In genomic region chr5:131488463-131488862, GRCh38 we compare ENCODE assay signal across 8 cellular contexts.
DNase-seq lines count a peak whose midpoint lies in the region; ATAC-seq and TF ChIP-seq lines count a peak whose summit lies in the region.

No MANE protein-coding gene starts in this region.

- H3K4me1 ChIP-seq in A673 (ENCODE audit: insufficient read depth, low read length, poor library complexity, severe bottlenecking) = no peaks in the 10 kb centered on the region

- DNase-seq in NOMO-1 treated with DMSO at 0.1 percent for 48 hours (lab: John Stamatoyannopoulos, UW; ENCODE audit: unreplicated experiment) (peak; percentile 80), naive B cell (peak; percentile 10), HK-2 (ENCODE audit: unreplicated experiment) (no peak), mesenteric fat pad (ENCODE audit: low spot score) (no peak), A673 (ENCODE audit: low spot score) (no peak)
- DNase-seq in NK-92 treated with Interleukin-12 subunit alpha and Interleukin-12 subunit beta, amount 100 ng/mL, for 24 hours (lab: John Stamatoyannopoulos, UW) = no peak

- H3K27ac ChIP-seq in A673 (ENCODE audit: low read depth, low read length, poor library complexity, severe bottlenecking) = no peak overlapping the region

- CTCF ChIA-PET in A673 (lab: Charles Lee) = no interaction called here

- no peaks in the 10 kb centered on the region for H3K27me3 Mint-ChIP-seq in naive B cell

- peaks cover 4 to 9% (median 9%) of the 10 kb centered on the region in 3 donors for H3K4me1 Mint-ChIP-seq in naive B cell

- POLR2A ChIA-PET in A673 (lab: Charles Lee; ENCODE audit: low non-redundant PET) = no interaction called here

- BruUV-seq in A673 (replicated peaks; lab: Mats Ljungman, UMichigan) = no TSS peak

- peaks cover 17% of the 10 kb centered on the region for H3K36me3 ChIP-seq in A673 (ENCODE audit: insufficient read depth, low read length, poor library complexity, severe bottlenecking)

- peaks cover 0 to 4% (median 0%) of the 10 kb centered on the region in 7 donors for H3K9me3 Mint-ChIP-seq in naive B cell

- peak overlapping the region in 4 of 6 donors; percentile 44 to 92 (median 68) for H3K27ac Mint-ChIP-seq in naive B cell

- H3K27me3 ChIP-seq in A673 (replicated peaks; ENCODE audit: insufficient read depth, low read depth, low read length, poor library complexity) = no peaks in the 10 kb centered on the region

- peak; percentile 93 for ATAC-seq in GM18867 (IDR thresholded peaks at IDR 0.05; ENCODE audit: unreplicated experiment)
- peak; percentile 85 for ATAC-seq in HG02623 (IDR thresholded peaks at IDR 0.05; ENCODE audit: unreplicated experiment)
- ATAC-seq in naive B cell (ENCODE audit: low read depth in 2 of 2) = peak; percentile 40 to 56

- peak overlapping the region in 1 of 8 donors; percentile 5 for H3K4me3 Mint-ChIP-seq in naive B cell

- no peak overlapping the region for H3K4me3 ChIP-seq in A673 (ENCODE audit: low read depth, low read length, poor library complexity, severe bottlenecking)

- H3K36me3 Mint-ChIP-seq in naive B cell = peaks cover 22 to 43% of the 10 kb centered on the region in 2 donors

- TF ChIP-seq CTCF in A673 (conservative IDR thresholded peaks at IDR 0.05; ENCODE audit: low read depth, low read length) = no peak

- H3K9me3 ChIP-seq in A673 (ENCODE audit: low read depth, low read length, poor library complexity, severe bottlenecking) = no peaks in the 10 kb centered on the region

- intact Hi-C loops in A673 (cut with micrococcal nuclease; ENCODE audit: unreplicated experiment) = no loop called here

Comparison
In these comparisons a context has a peak if more than half of its experiments do, and no peak if none do; other contexts are left out.
1. DNase-seq: peak in NOMO-1 treated with DMSO at 0.1 percent for 48 hours (single experiment) and naive B cell (single experiment); none in HK-2 (single experiment), mesenteric fat pad (single experiment), NK-92 treated with Interleukin-12 subunit alpha and Interleukin-12 subunit beta, amount 100 ng/mL, for 24 hours (single experiment) and A673 (single experiment).
2. Peak in every context shown above with its lines, with median percentiles within 50 percentile points of each other: ATAC-seq.